18 cellular contexts compared by ENCODE assay signal in genomic region chr1:25341746-25342145, GRCh38. TPM values are rescaled to one million over a fixed set of nuclear protein-coding genes. Genes with fewer than 3 reads are reported as not detected.
DNase-seq lines count a peak whose midpoint lies in the region; ATAC-seq, FAIRE-seq and TF ChIP-seq lines count a peak whose summit lies in the region.
"Had no signal": no experiment of that assay in that cellular context is flagged by ENCODE, and none has a peak within 500 bp of the region (broad histone marks: within the 10 kb centered on the region; RNA-seq: fewer than 3 reads in every experiment).

No MANE protein-coding gene starts in this region.

- H3K27ac ChIP-seq in GM12878 (ENCODE audit: control insufficient read depth, insufficient read depth), result no peak overlapping the region
- H3K27ac ChIP-seq: A549, KMS-11 had no signal

- in situ Hi-C loops in GM12878 (cut with MboI), result loop anchor here (5.0 kb wide), 1 partner anchor 84 kb away; no protein-coding TSS in a partner anchor

- TF ChIP-seq EP300 in GM12878 (IDR thresholded peaks at IDR 0.05; ENCODE audit: borderline replicate concordance in 1 of 2, control insufficient read depth in 1 of 2, low read depth in 2 of 2, low read length in 2 of 2), result no peak

- no peak for TF ChIP-seq RAD21 in GM12878 (IDR thresholded peaks at IDR 0.05; ENCODE audit: insufficient read depth, low read depth, low read length)

- TF ChIP-seq CTCF in natural killer cell (IDR thresholded peaks at IDR 0.05), result no peak
- no peak for TF ChIP-seq CTCF in GM12878 (IDR thresholded peaks at IDR 0.05 in 2 of 3, conservative IDR thresholded peaks at IDR 0.05 in 1 of 3; ENCODE audit: control insufficient read depth in 2 of 3, extremely low read depth in 1 of 3, insufficient read depth in 1 of 3, low read depth in 3 of 3, low read length in 3 of 3)
- TF ChIP-seq CTCF in neural crest cell (conservative IDR thresholded peaks at IDR 0.05), result no peak

- H3K4me1 ChIP-seq in GM12878 (ENCODE audit: control insufficient read depth, insufficient read depth, low read length), result no peaks in the 10 kb centered on the region

- WGBS in GM12878 (ENCODE audit: insufficient coverage, insufficient replicate concordance, low lambda C conversion rate, missing lambda C conversion rate), result 87% methylated on average over 6 of the region's 6 CpGs

- peak overlapping the region; percentile 28 for H3K4me3 Mint-ChIP-seq in natural killer cell
- no peak overlapping the region for H3K4me3 Mint-ChIP-seq in natural killer cell treated with Interleukin-12 subunit alpha and Interleukin-12 subunit beta and Interleukin-15 and Interleukin-18, amount 100 ng/mL, for 72 hours
- H3K4me3 Mint-ChIP-seq in neural crest cell, result peak overlapping the region; percentile 31

- H3K27ac Mint-ChIP-seq in natural killer cell, result peak overlapping the region; percentile 45 to 62
- no peak overlapping the region for H3K27ac Mint-ChIP-seq in natural killer cell treated with Interleukin-12 subunit alpha and Interleukin-12 subunit beta and Interleukin-15 and Interleukin-18, amount 100 ng/mL, for 72 hours
- peak overlapping the region; percentile 50 for H3K27ac Mint-ChIP-seq in neural crest cell (ENCODE audit: unreplicated experiment)

- H3K9ac ChIP-seq in GM12878 (ENCODE audit: control insufficient read depth, insufficient read depth, low read length), result no peak overlapping the region
- H3K9ac ChIP-seq: KMS-11 had no signal

- no peaks in the 10 kb centered on the region for H3K36me3 Mint-ChIP-seq in natural killer cell
- H3K36me3 Mint-ChIP-seq in natural killer cell treated with Interleukin-12 subunit alpha and Interleukin-12 subunit beta and Interleukin-15 and Interleukin-18, amount 100 ng/mL, for 72 hours, result peaks cover 10% of the 10 kb centered on the region
- H3K36me3 Mint-ChIP-seq in neural crest cell (ENCODE audit: low read depth), result peaks cover 3% of the 10 kb centered on the region

- TF ChIP-seq POLR2A in GM12878 (IDR thresholded peaks at IDR 0.05; ENCODE audit: low read depth, low read length), result no peak

- H3K9me3 Mint-ChIP-seq in natural killer cell (no peaks in the 10 kb centered on the region), neural crest cell (no peaks in the 10 kb centered on the region)
- H3K9me3 Mint-ChIP-seq in natural killer cell treated with Interleukin-12 subunit alpha and Interleukin-12 subunit beta and Interleukin-15 and Interleukin-18, amount 100 ng/mL, for 72 hours, result no peaks in the 10 kb centered on the region
- H3K9me3 Mint-ChIP-seq: CD4-positive, alpha-beta memory T cell had no signal

- POLR2A ChIA-PET in GM12878 (lab: Charles Lee), result interaction anchor here (1.0 kb wide), 2 partner anchors 94 to 108 kb away, joined by 3 to 4 read pairs; partner anchors contain the start of gene RSRP1

- no peak overlapping the region for H2AFZ ChIP-seq in GM12878 (ENCODE audit: control insufficient read depth, low read depth, low read length)

- peaks cover 53% of the 10 kb centered on the region for H3K79me2 ChIP-seq in GM12878 (ENCODE audit: control insufficient read depth, insufficient read depth, low read length)

- CTCF ChIA-PET in GM12878 (lab: Yijun Ruan, JAX), result interaction anchor here (0.5 to 1.0 kb wide), 3 partner anchors 54 to 258 kb away, joined by 3 read pairs; no protein-coding TSS in a partner anchor

- no TSS peak for BruUV-seq in GM12878 (replicated peaks; lab: Mats Ljungman, UMichigan)

- no peaks in the 10 kb centered on the region for H3K9me3 ChIP-seq in GM12878 (replicated peaks; ENCODE audit: control insufficient read depth, insufficient read depth, low read length)
- H3K9me3 ChIP-seq: A549 had no signal

- H3K4me3 ChIP-seq in GM12878, result peak overlapping the region; percentile 40; the same call in 1 of the 2 replicates
- H3K4me3 ChIP-seq: A549 had no signal

- peak overlapping the region; percentile 12; the same call in 1 of the 2 replicates for H3K4me2 ChIP-seq in GM12878 (ENCODE audit: control insufficient read depth, insufficient read depth)
- H3K4me2 ChIP-seq: A549, KMS-11 had no signal

- RAD21 ChIA-PET in GM12878 (lab: Charles Lee; ENCODE audit: unreplicated experiment), result no interaction called here

- H3K4me1 Mint-ChIP-seq in natural killer cell (peaks cover 38 to 48% of the 10 kb centered on the region in 2 donors), neural crest cell (peaks cover 20% of the 10 kb centered on the region)
- peaks cover 27 to 38% of the 10 kb centered on the region in 2 donors for H3K4me1 Mint-ChIP-seq in natural killer cell treated with Interleukin-12 subunit alpha and Interleukin-12 subunit beta and Interleukin-15 and Interleukin-18, amount 100 ng/mL, for 72 hours (ENCODE audit: low read depth in 2 of 2)

- intact Hi-C loops in natural killer cell (cut with micrococcal nuclease), result no loop called here
- intact Hi-C loops in GM12878 (cut with micrococcal nuclease; ENCODE audit: unreplicated experiment), result no loop called here

- H3K27me3 ChIP-seq in GM12878 (replicated peaks in 1 of 2; ENCODE audit: control insufficient read depth in 2 of 2, insufficient read depth in 2 of 2, low read length in 1 of 2), result no peaks in the 10 kb centered on the region

- FAIRE-seq in GM12878 (lab: Jason Lieb, UNC), result no peak
- FAIRE-seq: A549, GM12892 had no signal

- SMC1A ChIA-PET in GM12878 (lab: Charles Lee; ENCODE audit: uncharacterized antibody, unreplicated experiment), result interaction anchor here (1.3 to 1.5 kb wide), 2 partner anchors 97 to 101 kb away, joined by 3 read pairs; no protein-coding TSS in a partner anchor

- H3K36me3 ChIP-seq in GM12878 (ENCODE audit: control insufficient read depth in 2 of 2, insufficient read depth in 2 of 2, low read length in 1 of 2), result peaks cover 4 to 13% of the 10 kb centered on the region in 2 experiments; a peak in 3 of 4 replicates

- no peaks in the 10 kb centered on the region for H4K20me1 ChIP-seq in GM12878 (ENCODE audit: control insufficient read depth, insufficient read depth)

- H3K27me3 Mint-ChIP-seq in natural killer cell (ENCODE audit: low read depth in 2 of 2) (no peaks in the 10 kb centered on the region), neural crest cell (ENCODE audit: low read depth) (no peaks in the 10 kb centered on the region)
- no peaks in the 10 kb centered on the region for H3K27me3 Mint-ChIP-seq in natural killer cell treated with Interleukin-12 subunit alpha and Interleukin-12 subunit beta and Interleukin-15 and Interleukin-18, amount 100 ng/mL, for 72 hours
- H3K27me3 Mint-ChIP-seq: CD4-positive, alpha-beta memory T cell had no signal

- no peak for DNase-seq in natural killer cell
- no peak for DNase-seq in natural killer cell treated with Interleukin-12 subunit alpha and Interleukin-12 subunit beta and Interleukin-15 and Interleukin-18, amount 100 ng/mL, for 72 hours (ENCODE audit: low spot score)
- no peak for DNase-seq in GM12878 (ENCODE audit: low read depth, low spot score)
- no peak for DNase-seq in neural crest cell (ENCODE audit: low read depth, low spot score)
- no peak for DNase-seq in amygdala (lab: John Stamatoyannopoulos, UW)
- DNase-seq: CD4-positive, alpha-beta memory T cell; DMS153; NCI-H1417 treated with DMSO at 0.1 percent for 48 hours; NCI-H187 treated with DMSO at 0.1 percent for 48 hours; NCI-H226; NCI-H524; NCI-H82; SHP77 treated with DMSO at 0.1 percent for 48 hours had no signal

- ATAC-seq in natural killer cell, result no peak
- no peak for ATAC-seq in natural killer cell treated with Interleukin-12 subunit alpha and Interleukin-12 subunit beta and Interleukin-15 and Interleukin-18, amount 100 ng/mL, for 72 hours
- ATAC-seq in GM12878, result no peak
- ATAC-seq in HG02973 (IDR thresholded peaks at IDR 0.05; ENCODE audit: unreplicated experiment), result no peak
- ATAC-seq in GM19035 (IDR thresholded peaks at IDR 0.05; ENCODE audit: unreplicated experiment), result no peak
- ATAC-seq: A549 had no signal

TF ChIP-seq in GM12878, 131 proteins besides CTCF, POLR2A, EP300 and RAD21 (continues in another document):
- TF ChIP-seq ETV6 (conservative IDR thresholded peaks at IDR 0.05 in 1 of 2, IDR thresholded peaks at IDR 0.05 in 1 of 2; ENCODE audit: borderline replicate concordance in 1 of 2, low read depth in 1 of 2), result no peak
- TF ChIP-seq SIN3A (IDR thresholded peaks at IDR 0.05; ENCODE audit: low read depth, low read length), result no peak
- no peak for TF ChIP-seq ZBED1 (IDR thresholded peaks at IDR 0.05; ENCODE audit: borderline replicate concordance)

RNA-seq across cellular contexts. Expression of gene TMEM50A, which starts 3.6 kb away (rescaled TPM):
- total RNA-seq in natural killer cell (100 to 1,000 TPM in 2 of 3 donors, 10 to 100 TPM in 1; 99.9 to 117 (median 107) TPM), GM12878 (2014; rRNA removed) (96.0 and 130 TPM in 2 replicates), GM12878 (2014; rRNA removed; fragmentation: Illumina TruSeq; extraction: Trizol) (63.8 and 65.2 TPM in 2 replicates), GM12878 (2021) (69.6 and 74.5 TPM in 2 replicates), neural crest cell (69.2 and 74.5 TPM in 2 replicates)
- total RNA-seq in natural killer cell treated with Interleukin-12 subunit alpha and Interleukin-12 subunit beta and Interleukin-15 and Interleukin-18, amount 100 ng/mL, for 72 hours, result 100 to 1,000 TPM in 1 of 2 donors, 10 to 100 TPM in 1; 73.1 to 125 TPM
- 46.9 and 48.1 TPM in 2 replicates for total RNA-seq in GM12878 (2013; cell fraction: nucleolus; rRNA removed)
- 33.3 TPM for polyA plus RNA-seq in GM12878 (2011; ENCODE audit: low read depth)
- polyA plus RNA-seq in GM12878 (2011; rRNA removed) (139 and 178 TPM in 2 replicates), GM12878 (2014; fragmentation: Illumina TruSeq; extraction: Trizol) (86.2 and 103 TPM in 2 replicates), GM12878 (2014; fragmentation: Nextera tagmentation; extraction: Ambion mirVana) (10 to 100 TPM; 23.5 to 41.9 TPM), GM12878 (2014; rRNA removed) (84.8 and 115 TPM in 2 replicates), GM12878 (2016; fragmentation: Nextera tagmentation; extraction: Ambion mirVana) (100 to 1,000 TPM; 132 to 148 TPM)
- 45.9 and 70.7 TPM in 2 replicates for polyA plus RNA-seq in GM12878 (2011; cell fraction: cytosol; rRNA removed)
- polyA plus RNA-seq in GM12878 (2011; cell fraction: nucleus; rRNA removed), result 27.9 and 35.6 TPM in 2 replicates
- polyA plus RNA-seq in GM12878 (2012), result 67.4 and 81.8 TPM in 2 replicates
- polyA minus RNA-seq in GM12878 (2011; rRNA and poly(A)+ RNA removed), result 26.5 and 34.2 TPM in 2 replicates
- 19.9 and 27.2 TPM in 2 replicates for polyA minus RNA-seq in GM12878 (2011; cell fraction: cytosol; rRNA and poly(A)+ RNA removed)
- polyA minus RNA-seq in GM12878 (2011; cell fraction: nucleus; rRNA and poly(A)+ RNA removed), result 10.2 and 23.4 TPM in 2 replicates

Comparison
In these comparisons a context has a peak if more than half of its experiments do, and no peak if none do; other contexts are left out.
1. H3K27ac Mint-ChIP-seq: peak in natural killer cell (2 of 2) and neural crest cell (single experiment); none in natural killer cell treated with Interleukin-12 subunit alpha and Interleukin-12 subunit beta and Interleukin-15 and Interleukin-18, amount 100 ng/mL, for 72 hours (0 of 2).